In genomic region chr3:99505200-99505599, GRCh38 we compare ENCODE assay signal across 1 cellular context.
TF ChIP-seq lines count a peak whose summit lies in the region.

No MANE protein-coding gene starts in this region.

TF ChIP-seq in GM12878, 131 proteins besides CTCF, POLR2A, EP300 and RAD21 (continued from another document):
- TF ChIP-seq RELB (IDR thresholded peaks at IDR 0.05; ENCODE audit: low read depth), result peak; percentile 21; the same call in 1 of the 2 replicates
- no peak for TF ChIP-seq SREBF2 (IDR thresholded peaks at IDR 0.05; ENCODE audit: low read length)
- no peak for TF ChIP-seq ZBED1 (IDR thresholded peaks at IDR 0.05; ENCODE audit: borderline replicate concordance)
